10 cellular contexts compared by ENCODE assay signal in the genomic region with DNA sequence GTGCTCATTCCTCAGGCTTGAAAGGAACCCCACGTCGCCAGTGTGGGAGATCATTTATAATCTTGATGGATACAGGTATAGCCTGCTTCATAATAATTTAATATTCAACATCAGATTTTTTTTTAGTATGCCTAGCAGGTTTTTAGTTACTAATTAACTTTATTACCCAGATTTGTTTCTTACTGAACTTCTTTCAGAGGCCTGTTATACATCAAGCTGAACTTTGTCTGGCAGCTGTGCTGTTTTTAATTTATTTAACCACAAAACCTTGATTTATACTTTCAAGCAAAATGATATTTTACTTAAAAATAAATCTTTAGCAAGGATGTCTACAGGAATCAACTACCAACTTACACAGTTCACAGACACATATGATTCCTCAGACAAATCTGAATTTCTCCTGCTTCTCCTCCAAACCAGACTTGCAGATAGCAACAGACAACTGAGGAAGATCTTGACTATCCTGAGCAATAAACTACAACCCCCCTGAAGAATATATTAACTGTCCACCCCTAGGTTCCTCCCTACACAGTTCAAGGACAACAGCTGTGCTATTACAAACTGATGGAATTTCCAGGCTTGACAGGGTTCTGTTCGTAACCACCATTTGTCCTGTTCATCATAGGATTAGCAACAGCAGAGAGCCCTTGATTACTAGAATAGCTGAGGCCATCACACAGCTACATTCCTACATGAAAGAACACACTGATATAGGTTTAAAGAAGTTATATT. TPM values are rescaled to one million over a fixed set of nuclear protein-coding genes. Genes with fewer than 3 reads are reported as not detected.
DNase-seq lines count a peak whose midpoint lies in the region; ATAC-seq and TF ChIP-seq lines count a peak whose summit lies in the region.
"Had no signal": no experiment of that assay in that cellular context is flagged by ENCODE, and none has a peak within 500 bp of the region (broad histone marks: within the 10 kb centered on the region; RNA-seq: fewer than 3 reads in every experiment).

No MANE protein-coding gene starts in this region.

- H3K9ac ChIP-seq in rectal smooth muscle tissue (ENCODE audit: low read length) = no peak overlapping the region

- H3K4me3 Mint-ChIP-seq in Calu3 (ENCODE audit: low read depth, unreplicated experiment) (peak overlapping the region; percentile 68), T-helper 17 cell (no peak overlapping the region)

- H3K36me3 ChIP-seq in left ventricle myocardium inferior (no peaks in the 10 kb centered on the region), rectal smooth muscle tissue (ENCODE audit: control insufficient read depth, insufficient read depth, low read length) (no peaks in the 10 kb centered on the region)

- peak overlapping the region; percentile 80 for H3K27ac ChIP-seq in left ventricle myocardium inferior (replicated peaks)
- peak overlapping the region; percentile 88 for H3K27ac ChIP-seq in rectal smooth muscle tissue (ENCODE audit: low read depth, low read length)

- no peak for ATAC-seq in T-helper 17 cell

- H3K27ac Mint-ChIP-seq in Calu3 (ENCODE audit: unreplicated experiment) (peak overlapping the region; percentile 81), T-helper 17 cell (peak overlapping the region; percentile 67)

- H3K4me3 ChIP-seq in left ventricle myocardium inferior = peak overlapping the region; percentile 56
- H3K4me3 ChIP-seq in rectal smooth muscle tissue (ENCODE audit: low read length) = peak overlapping the region; percentile 38
- H3K4me3 ChIP-seq: skin epidermis had no signal

- no peak for DNase-seq in Calu3
- no peak for DNase-seq in T-helper 17 cell
- no peak for DNase-seq in left ventricle myocardium inferior
- no peak for DNase-seq in epidermal melanocyte (ENCODE audit: insufficient read length, low spot score)
- DNase-seq in germinal center (ENCODE audit: low spot score) = no peak
- no peak for DNase-seq in NCI-H1436 treated with DMSO at 0.1 percent for 48 hours (lab: John Stamatoyannopoulos, UW)
- DNase-seq in GF-D8 (lab: John Stamatoyannopoulos, UW) = no peak
- DNase-seq: hippocampal formation had no signal

- intact Hi-C loops in Calu3 (cut with micrococcal nuclease; ENCODE audit: unreplicated experiment) (loop anchor here (10.0 kb wide), 1 partner anchor 69 kb away; no protein-coding TSS in a partner anchor), left ventricle myocardium inferior (cut with micrococcal nuclease) (no loop called here)

- peaks cover 99% of the 10 kb centered on the region for H3K4me1 ChIP-seq in left ventricle myocardium inferior
- H3K4me1 ChIP-seq in rectal smooth muscle tissue (ENCODE audit: control insufficient read depth, insufficient read depth, low read length) = peaks cover 54% of the 10 kb centered on the region

- no peak for TF ChIP-seq CTCF in Calu3 (IDR thresholded peaks at IDR 0.05; ENCODE audit: unreplicated experiment)
- TF ChIP-seq CTCF in left ventricle myocardium inferior (IDR thresholded peaks at IDR 0.05; ENCODE audit: borderline replicate concordance) = no peak

- BruUV-seq in Calu3 (replicated peaks; lab: Mats Ljungman, UMichigan) = TSS peak; percentile 32

- CTCF ChIA-PET in Calu3 (lab: Charles Lee) = interaction anchor here (0.6 to 0.8 kb wide), 2 partner anchors 24 to 1757 kb away, joined by 3 to 4 read pairs; no protein-coding TSS in a partner anchor

- no peaks in the 10 kb centered on the region for H3K27me3 Mint-ChIP-seq in Calu3 (ENCODE audit: unreplicated experiment)
- H3K27me3 Mint-ChIP-seq in T-helper 17 cell = no peaks in the 10 kb centered on the region

- H3K36me3 Mint-ChIP-seq in Calu3 (ENCODE audit: insufficient read depth, unreplicated experiment) (peaks cover 15% of the 10 kb centered on the region), T-helper 17 cell (ENCODE audit: low read depth) (no peaks in the 10 kb centered on the region)

- no peaks in the 10 kb centered on the region for H3K9me3 Mint-ChIP-seq in Calu3 (ENCODE audit: low read depth, unreplicated experiment)

- H3K9me3 ChIP-seq in T-helper 17 cell (ENCODE audit: control insufficient read depth, low read length, poor library complexity, severe bottlenecking) (no peaks in the 10 kb centered on the region), left ventricle myocardium inferior (replicated peaks) (no peaks in the 10 kb centered on the region)

- H3K4me1 Mint-ChIP-seq in Calu3 (ENCODE audit: low read depth, unreplicated experiment) (peaks cover 58% of the 10 kb centered on the region), T-helper 17 cell (peaks cover 38% of the 10 kb centered on the region)

- H3K27me3 ChIP-seq in left ventricle myocardium inferior (ENCODE audit: low read depth) (no peaks in the 10 kb centered on the region), rectal smooth muscle tissue (ENCODE audit: control insufficient read depth, insufficient read depth, low read length) (no peaks in the 10 kb centered on the region)

RNA-seq across cellular contexts. Expression of gene MAP4, which starts 0.6 kb away (rescaled TPM):
- total RNA-seq in Calu3 (2022) (136 and 150 TPM in 2 replicates), T-helper 17 cell (10 to 100 TPM; 80.6 to 89.7 TPM), left ventricle myocardium inferior (662 TPM)
